Comparison of ENCODE assay signal across 8 cellular contexts in genomic region chr6:122789078-122789861, GRCh38. TPM values are rescaled to one million over a fixed set of nuclear protein-coding genes. Genes with fewer than 3 reads are reported as not detected.
A peak's percentile ranks its signal among the peaks of the same experiment; 100 is the strongest.
DNase-seq lines count a peak whose midpoint lies in the region; ATAC-seq and TF ChIP-seq lines count a peak whose summit lies in the region.

A gene with protein sequence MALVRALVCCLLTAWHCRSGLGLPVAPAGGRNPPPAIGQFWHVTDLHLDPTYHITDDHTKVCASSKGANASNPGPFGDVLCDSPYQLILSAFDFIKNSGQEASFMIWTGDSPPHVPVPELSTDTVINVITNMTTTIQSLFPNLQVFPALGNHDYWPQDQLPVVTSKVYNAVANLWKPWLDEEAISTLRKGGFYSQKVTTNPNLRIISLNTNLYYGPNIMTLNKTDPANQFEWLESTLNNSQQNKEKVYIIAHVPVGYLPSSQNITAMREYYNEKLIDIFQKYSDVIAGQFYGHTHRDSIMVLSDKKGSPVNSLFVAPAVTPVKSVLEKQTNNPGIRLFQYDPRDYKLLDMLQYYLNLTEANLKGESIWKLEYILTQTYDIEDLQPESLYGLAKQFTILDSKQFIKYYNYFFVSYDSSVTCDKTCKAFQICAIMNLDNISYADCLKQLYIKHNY (plus strand): TSS chr6:122789258. CDS start chr6:122789347, 89 bp downstream.

- peak within 1 kb of the TSS; percentile 90 for H2AFZ ChIP-seq in fibroblast of lung (ENCODE audit: low read length)

- no peak within 1 kb of the TSS for H3K27ac ChIP-seq in CD4-positive, alpha-beta memory T cell (ENCODE audit: low read depth, low read length)
- peak within 1 kb of the TSS; percentile 90 for H3K27ac ChIP-seq in fibroblast of lung (ENCODE audit: insufficient read depth, low read length)
- peak within 1 kb of the TSS; percentile 93 to 99 for H3K27ac ChIP-seq in mucosa of rectum (ENCODE audit: low read depth in 2 of 2, low read length in 2 of 2)
- H3K27ac ChIP-seq in upper lobe of left lung: peak within 1 kb of the TSS; percentile 92 to 99 (median 94)

- ATAC-seq in GM19023 (IDR thresholded peaks at IDR 0.05; ENCODE audit: unreplicated experiment) (peak; percentile 68), HG03108 (IDR thresholded peaks at IDR 0.05; ENCODE audit: unreplicated experiment) (peak; percentile 51), upper lobe of left lung (ENCODE audit: low FRiP score in 2 of 2) (peak; percentile 89 to 92)

- H3K27me3 Mint-ChIP-seq in CD4-positive, alpha-beta memory T cell: peaks cover 30 to 31% of the 10 kb centered on the region in 2 donors
- H3K27me3 Mint-ChIP-seq in activated CD4-positive, alpha-beta memory T cell treated with anti-CD3 and anti-CD28 coated beads, Interleukin-2, amount 10 ng/mL, durations not matched to agents 7 days and 5 days: peaks cover 40% of the 10 kb centered on the region

- CTCF ChIA-PET in CD4-positive, alpha-beta memory T cell (lab: Charles Lee; ENCODE audit: partially characterized antibody): no interaction called here
- CTCF ChIA-PET in activated CD4-positive, alpha-beta memory T cell treated with anti-CD3 and anti-CD28 coated beads, Interleukin-2, amount 10 ng/mL, durations not matched to agents 7 days and 5 days (lab: Charles Lee): interaction anchor here (1.2 to 2.0 kb wide), 2 partner anchors 9 to 44 kb away, joined by 4 to 10 read pairs; no protein-coding TSS in a partner anchor

- TF ChIP-seq CTCF in fibroblast of lung (conservative IDR thresholded peaks at IDR 0.05 in 1 of 2, IDR thresholded peaks at IDR 0.05 in 1 of 2; ENCODE audit: low read depth in 1 of 2, low read length in 2 of 2) (peak; percentile 18 to 42), upper lobe of left lung (IDR thresholded peaks at IDR 0.05) (peak in 5 of 6 experiments; percentile 33 to 53 (median 49))

- H3K9ac ChIP-seq in fibroblast of lung (ENCODE audit: insufficient read depth, low read length): peak within 1 kb of the TSS; percentile 93
- peak within 1 kb of the TSS; percentile 90 to 99 for H3K9ac ChIP-seq in mucosa of rectum (ENCODE audit: low read depth in 1 of 2, low read length in 2 of 2)

- H3K4me1 ChIP-seq in CD4-positive, alpha-beta memory T cell (ENCODE audit: insufficient read depth, low read length): no peaks in the 10 kb centered on the region
- peaks cover 6% of the 10 kb centered on the region for H3K4me1 ChIP-seq in fibroblast of lung (ENCODE audit: control insufficient read depth, extremely low read depth, insufficient read depth, low read length)
- H3K4me1 ChIP-seq in mucosa of rectum (ENCODE audit: control insufficient read depth in 2 of 2, insufficient read depth in 2 of 2, low read length in 2 of 2): peaks cover 22 to 43% of the 10 kb centered on the region in 2 donors
- peaks cover 23 to 31% (median 26%) of the 10 kb centered on the region in 4 donors for H3K4me1 ChIP-seq in upper lobe of left lung

- peak within 1 kb of the TSS; percentile 60 to 86 (median 72) for H3K4me3 Mint-ChIP-seq in CD4-positive, alpha-beta memory T cell
- peak within 1 kb of the TSS; percentile 76 for H3K4me3 Mint-ChIP-seq in activated CD4-positive, alpha-beta memory T cell treated with anti-CD3 and anti-CD28 coated beads, Interleukin-2, amount 10 ng/mL, durations not matched to agents 7 days and 5 days

- TF ChIP-seq EP300 in upper lobe of left lung (IDR thresholded peaks at IDR 0.05): no peak

- H3K27ac Mint-ChIP-seq in CD4-positive, alpha-beta memory T cell: no peak within 1 kb of the TSS
- no peak within 1 kb of the TSS for H3K27ac Mint-ChIP-seq in activated CD4-positive, alpha-beta memory T cell treated with anti-CD3 and anti-CD28 coated beads, Interleukin-2, amount 10 ng/mL, durations not matched to agents 7 days and 5 days

- H3K4me1 Mint-ChIP-seq in CD4-positive, alpha-beta memory T cell: peaks cover 5 to 22% (median 14%) of the 10 kb centered on the region in 4 donors
- H3K4me1 Mint-ChIP-seq in activated CD4-positive, alpha-beta memory T cell treated with anti-CD3 and anti-CD28 coated beads, Interleukin-2, amount 10 ng/mL, durations not matched to agents 7 days and 5 days: peaks cover 14% of the 10 kb centered on the region

- no peaks in the 10 kb centered on the region for H3K36me3 Mint-ChIP-seq in CD4-positive, alpha-beta memory T cell
- H3K36me3 Mint-ChIP-seq in activated CD4-positive, alpha-beta memory T cell treated with anti-CD3 and anti-CD28 coated beads, Interleukin-2, amount 10 ng/mL, durations not matched to agents 7 days and 5 days (ENCODE audit: low read depth): no peaks in the 10 kb centered on the region

- peaks cover 0 to 4% (median 0%) of the 10 kb centered on the region in 8 donors for H3K9me3 Mint-ChIP-seq in CD4-positive, alpha-beta memory T cell
- no peaks in the 10 kb centered on the region for H3K9me3 Mint-ChIP-seq in activated CD4-positive, alpha-beta memory T cell treated with anti-CD3 and anti-CD28 coated beads, Interleukin-2, amount 10 ng/mL, durations not matched to agents 7 days and 5 days

- no peaks in the 10 kb centered on the region for H3K36me3 ChIP-seq in CD4-positive, alpha-beta memory T cell (ENCODE audit: insufficient read depth, low read length)
- no peaks in the 10 kb centered on the region for H3K36me3 ChIP-seq in fibroblast of lung (ENCODE audit: control insufficient read depth, insufficient read depth, low read length)
- H3K36me3 ChIP-seq in mucosa of rectum (ENCODE audit: control insufficient read depth in 2 of 2, insufficient read depth in 2 of 2, low read length in 2 of 2): no peaks in the 10 kb centered on the region
- H3K36me3 ChIP-seq in upper lobe of left lung: no peaks in the 10 kb centered on the region

- DNase-seq in CD4-positive, alpha-beta memory T cell: no peak
- DNase-seq in NCI-H2171 treated with DMSO at 0.1 percent for 48 hours (lab: John Stamatoyannopoulos, UW) (peak; percentile 83), fibroblast of lung (ENCODE audit: low read depth in 2 of 2) (peak; percentile 91 to 96), upper lobe of left lung (peak; percentile 71 to 95)
- peak; percentile 16 for DNase-seq in activated CD4-positive, alpha-beta memory T cell treated with anti-CD3 and anti-CD28 coated beads, Interleukin-2, amount 10 ng/mL, durations not matched to agents 7 days and 5 days

- H3K4me2 ChIP-seq in fibroblast of lung (ENCODE audit: extremely low read depth, insufficient read depth, low read length): peak within 1 kb of the TSS; percentile 83

- WGBS in upper lobe of left lung, 2 donors: 1 to 2% methylated on average over 9 to 44 of the region's 69 CpGs

- peaks cover 5% of the 10 kb centered on the region for H3K79me2 ChIP-seq in fibroblast of lung (ENCODE audit: control insufficient read depth, insufficient read depth, low read length)

- H3K9me3 ChIP-seq in CD4-positive, alpha-beta memory T cell (ENCODE audit: control insufficient read depth in 1 of 2, low read length in 2 of 2): no peaks in the 10 kb centered on the region
- H3K9me3 ChIP-seq in fibroblast of lung (ENCODE audit: control insufficient read depth, insufficient read depth, low read depth, low read length) (no peaks in the 10 kb centered on the region), mucosa of rectum (ENCODE audit: control insufficient read depth in 2 of 2, low read length in 2 of 2) (no peaks in the 10 kb centered on the region), upper lobe of left lung (no peaks in the 10 kb centered on the region)

- H3K27me3 ChIP-seq in CD4-positive, alpha-beta memory T cell (ENCODE audit: insufficient read depth, low read length): peaks cover 5% of the 10 kb centered on the region
- no peaks in the 10 kb centered on the region for H3K27me3 ChIP-seq in fibroblast of lung (ENCODE audit: control insufficient read depth, insufficient read depth, low read length)
- H3K27me3 ChIP-seq in mucosa of rectum (ENCODE audit: control insufficient read depth in 2 of 2, insufficient read depth in 2 of 2, low read length in 2 of 2): no peaks in the 10 kb centered on the region
- no peaks in the 10 kb centered on the region for H3K27me3 ChIP-seq in upper lobe of left lung

- POLR2A ChIA-PET in CD4-positive, alpha-beta memory T cell (lab: Charles Lee; ENCODE audit: partially characterized antibody): no interaction called here
- POLR2A ChIA-PET in activated CD4-positive, alpha-beta memory T cell treated with anti-CD3 and anti-CD28 coated beads, Interleukin-2, amount 10 ng/mL, durations not matched to agents 7 days and 5 days (lab: Charles Lee): interaction anchor here (0.9 kb wide), 1 partner anchor 9 kb away, joined by 3 read pairs; no protein-coding TSS in a partner anchor

- intact Hi-C loops in CD4-positive, alpha-beta memory T cell (cut with micrococcal nuclease): no loop called here

- no peak within 1 kb of the TSS for H3K4me3 ChIP-seq in CD4-positive, alpha-beta memory T cell (ENCODE audit: low read length in 2 of 2)
- H3K4me3 ChIP-seq in fibroblast of lung (replicated peaks in 1 of 4; ENCODE audit: control extremely low read depth in 1 of 4, insufficient read depth in 1 of 4, low read depth in 3 of 4, low read length in 4 of 4): peak within 1 kb of the TSS; percentile 75 to 92 (median 86)
- H3K4me3 ChIP-seq in mucosa of rectum (ENCODE audit: low read length in 2 of 2): peak within 1 kb of the TSS; percentile 97 to 98
- peak within 1 kb of the TSS; percentile 53 to 79 (median 60) for H3K4me3 ChIP-seq in upper lobe of left lung

- no peaks in the 10 kb centered on the region for H4K20me1 ChIP-seq in fibroblast of lung (ENCODE audit: control insufficient read depth, extremely low read depth, insufficient read depth, low read length)

- TF ChIP-seq POLR2A in upper lobe of left lung (IDR thresholded peaks at IDR 0.05): peak in 2 of 4 donors; percentile 76 to 87

RNA-seq across cellular contexts. Expression of the gene that starts here (rescaled TPM):
- total RNA-seq in CD4-positive, alpha-beta memory T cell: not detected
- not detected for polyA plus RNA-seq in CD4-positive, alpha-beta memory T cell
- total RNA-seq in activated CD4-positive, alpha-beta memory T cell treated with anti-CD3 and anti-CD28 coated beads, Interleukin-2, amount 10 ng/mL, durations not matched to agents 7 days and 5 days: under 1 TPM in 1 of 2 experiments, not detected in 1; 0.13 TPM
- total RNA-seq in fibroblast of lung (19.8 and 51.4 TPM in 2 replicates), upper lobe of left lung (10 to 100 TPM; 11.0 to 19.9 (median 15.6) TPM)
- polyA plus RNA-seq in fibroblast of lung: 29.7 and 30.5 TPM in 2 replicates
- polyA plus RNA-seq in fibroblast of lung (2012): 16.6 and 19.6 TPM in 2 replicates
- 2.9 and 3.6 TPM in 2 replicates for polyA minus RNA-seq in fibroblast of lung (ENCODE audit: low replicate concordance)

Comparison
In these comparisons a context has a peak if more than half of its experiments do, and no peak if none do; other contexts are left out.
1. RNA of the gene that starts here (total RNA-seq): 19.8 to 51.4 TPM in fibroblast of lung and 11.0 to 19.9 TPM in upper lobe of left lung; not detected in CD4-positive, alpha-beta memory T cell and 0.13 TPM in activated CD4-positive, alpha-beta memory T cell treated with anti-CD3 and anti-CD28 coated beads, Interleukin-2, amount 10 ng/mL, durations not matched to agents 7 days and 5 days; every median in the first group is over 10 times any median in the second.
2. RNA of the gene that starts here (polyA plus RNA-seq): 16.6 to 30.5 TPM in fibroblast of lung; not detected in CD4-positive, alpha-beta memory T cell; every median in the first group is over 10 times any median in the second.
3. Peak in DNase-seq in activated CD4-positive, alpha-beta memory T cell treated with anti-CD3 and anti-CD28 coated beads, Interleukin-2, amount 10 ng/mL, durations not matched to agents 7 days and 5 days; RNA of the gene not detected or under 1 TPM.
4. DNase-seq: peak in NCI-H2171 treated with DMSO at 0.1 percent for 48 hours (single experiment), fibroblast of lung (2 of 2) and upper lobe of left lung (2 of 2); none in CD4-positive, alpha-beta memory T cell (0 of 5).
5. H3K4me3 ChIP-seq: peak in fibroblast of lung (4 of 4), mucosa of rectum (2 of 2) and upper lobe of left lung (4 of 4); none in CD4-positive, alpha-beta memory T cell (0 of 2).
6. Peak in every context shown above with its lines, with median percentiles within 50 percentile points of each other: ATAC-seq.